In genomic region chr21:37095821-37096220, GRCh38 we compare ENCODE assay signal across 5 cellular contexts.
"Had no signal": no experiment of that assay in that cellular context is flagged by ENCODE, and none has a peak within 500 bp of the region (broad histone marks: within the 10 kb centered on the region; RNA-seq: fewer than 3 reads in every experiment).

No MANE protein-coding gene starts in this region.

- H3K4me3 Mint-ChIP-seq: IgD-negative memory B cell had no signal

- H3K4me3 ChIP-seq: GM23248 had no signal

- H3K9me3 Mint-ChIP-seq: IgD-negative memory B cell had no signal

- H3K4me1 Mint-ChIP-seq: IgD-negative memory B cell had no signal

- H3K9ac ChIP-seq: GM23248 had no signal

- DNase-seq: GM23248, GOT3, H7, HCEC 1CT had no signal

- H3K27ac ChIP-seq: GM23248 had no signal

- H2AFZ ChIP-seq: GM23248 had no signal

- H3K27me3 Mint-ChIP-seq: IgD-negative memory B cell had no signal
